8 cellular contexts compared by ENCODE assay signal in the genomic region with DNA sequence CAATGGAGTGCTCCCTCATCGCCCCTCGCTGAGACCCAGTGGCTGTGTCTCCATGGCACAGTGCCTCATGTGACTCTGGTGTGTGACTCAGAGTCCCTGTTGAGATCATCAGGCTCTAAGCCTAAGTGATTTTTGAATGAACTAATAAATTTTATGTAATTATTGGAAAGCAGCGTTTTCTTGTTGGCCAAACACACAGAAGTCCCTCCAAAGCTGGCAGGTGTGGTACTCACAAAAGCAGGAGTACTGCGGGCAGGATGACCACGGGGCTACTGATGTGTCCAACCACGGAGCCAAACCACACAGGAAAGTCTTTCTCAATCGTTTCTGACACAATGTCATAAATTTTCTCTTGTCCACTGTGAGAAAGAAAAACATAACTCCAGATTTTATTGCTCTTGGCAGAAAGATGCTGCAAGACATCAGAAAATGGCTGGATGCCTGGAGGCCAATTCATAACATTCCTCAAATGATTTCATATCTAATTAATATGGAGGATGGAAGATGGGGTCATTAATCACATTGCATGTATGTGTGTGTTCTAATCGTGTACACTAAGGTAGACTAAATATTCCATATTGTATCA. TPM values are rescaled to one million over a fixed set of nuclear protein-coding genes. Genes with fewer than 3 reads are reported as not detected.
A peak's percentile ranks its signal among the peaks of the same experiment; 100 is the strongest.
DNase-seq lines count a peak whose midpoint lies in the region; ATAC-seq, FAIRE-seq and TF ChIP-seq lines count a peak whose summit lies in the region.
"Had no signal": no experiment of that assay in that cellular context is flagged by ENCODE, and none has a peak within 500 bp of the region (broad histone marks: within the 10 kb centered on the region; RNA-seq: fewer than 3 reads in every experiment).

No MANE protein-coding gene starts in this region.

- WGBS in IMR-90 (ENCODE audit: extremely low coverage in 2 of 2, insufficient read length in 1 of 2), 2 experiments = 24% methylated on average over 6 of the region's 8 CpGs; no CpG with 5 or more reads in 1 of the 2 experiments
- 7% methylated on average over 8 of the region's 8 CpGs for WGBS in K562 (ENCODE audit: insufficient coverage, low coverage, missing lambda C conversion rate)

- H3K4me3 ChIP-seq in IMR-90 (ENCODE audit: insufficient read depth, low read depth, low read length) (no peak overlapping the region), K562 (no peak overlapping the region), upper lobe of right lung (no peak overlapping the region)

- H2AFZ ChIP-seq in IMR-90 (replicated peaks; ENCODE audit: low read length, poor library complexity) (no peak overlapping the region), K562 (ENCODE audit: low read depth, low read length) (no peak overlapping the region)

- H4K20me1 ChIP-seq in IMR-90 (ENCODE audit: insufficient read depth, low read length) = no peaks in the 10 kb centered on the region
- H4K20me1 ChIP-seq in K562 (replicated peaks; ENCODE audit: control insufficient read depth, insufficient read depth, low read length) = no peaks in the 10 kb centered on the region

- TF ChIP-seq RAD21 in IMR-90 (IDR thresholded peaks at IDR 0.05; ENCODE audit: low read length) (no peak), K562 (CRISPR knock-in tag; conservative IDR thresholded peaks at IDR 0.05 in 1 of 2, IDR thresholded peaks at IDR 0.05 in 1 of 2) (no peak)

- H3K27ac Mint-ChIP-seq in T-helper 2 cell treated with Interferon-gamma antibody and Interleukin-4, amounts not matched to agents 5 μg/mL and 100 μg/mL, for 36 hours = no peak overlapping the region

- no peak overlapping the region for H3K56ac ChIP-seq in IMR-90 (ENCODE audit: extremely low read depth, insufficient read depth, low read length)

- no peak overlapping the region for H2BK5ac ChIP-seq in IMR-90 (ENCODE audit: low read depth, low read length, poor library complexity, severe bottlenecking)

- POLR2A ChIA-PET in IMR-90 (lab: Charles Lee; ENCODE audit: unreplicated experiment) (no interaction called here), K562 (lab: Yijun Ruan, JAX) (interaction anchor here (1.0 to 1.2 kb wide), 2 partner anchors 12 kb away, joined by 3 to 5 read pairs; no protein-coding TSS in a partner anchor)

- no peak overlapping the region for H2BK15ac ChIP-seq in IMR-90 (ENCODE audit: low read depth, low read length)

- no peak overlapping the region; the same call in 1 of the 2 replicates for H2BK120ac ChIP-seq in IMR-90 (ENCODE audit: low read depth, low read length)

- CTCF ChIA-PET in IMR-90 (lab: Yijun Ruan, JAX) = interaction anchor here (0.5 kb wide), 1 partner anchor 15 kb away, joined by 3 read pairs; the partner anchor contains the start of gene STARD5
- CTCF ChIA-PET in K562 (lab: Yijun Ruan, JAX; ENCODE audit: low intra/inter-chr PET ratio) = no interaction called here

- H2BK20ac ChIP-seq in IMR-90 (ENCODE audit: low read depth, low read length) = no peak overlapping the region

- TF ChIP-seq POLR2A in IMR-90 (IDR thresholded peaks at IDR 0.05; ENCODE audit: low read depth, low read length) (no peak), K562 (conservative IDR thresholded peaks at IDR 0.05) (no peak)

- H3K9ac ChIP-seq in IMR-90 (ENCODE audit: low read depth, low read length) (no peak overlapping the region), K562 (ENCODE audit: insufficient read depth in 1 of 2, low read depth in 2 of 2, low read length in 2 of 2) (no peak overlapping the region)

- no peaks in the 10 kb centered on the region for H3K4me1 Mint-ChIP-seq in T-helper 2 cell treated with Interferon-gamma antibody and Interleukin-4, amounts not matched to agents 5 μg/mL and 100 μg/mL, for 36 hours (ENCODE audit: low read depth)

- BruUV-seq in IMR-90 (replicated peaks; lab: Mats Ljungman, UMichigan) (no TSS peak), K562 (replicated peaks; lab: Mats Ljungman, UMichigan) (no TSS peak)

- TF ChIP-seq CTCF in IMR-90 (conservative IDR thresholded peaks at IDR 0.05; ENCODE audit: low read depth, low read length) = no peak
- no peak for TF ChIP-seq CTCF in K562 (IDR thresholded peaks at IDR 0.05 in 2 of 3, conservative IDR thresholded peaks at IDR 0.05 in 1 of 3; ENCODE audit: insufficient read depth in 2 of 3, low read depth in 1 of 3, low read length in 3 of 3)
- TF ChIP-seq CTCF in upper lobe of right lung (IDR thresholded peaks at IDR 0.05) = no peak

- H3K27ac ChIP-seq in IMR-90 (ENCODE audit: insufficient read depth, low read length) = no peak overlapping the region
- H3K27ac ChIP-seq in K562 (ENCODE audit: extremely low read depth, low read depth, low read length) = no peak overlapping the region
- peak overlapping the region; percentile 4 for H3K27ac ChIP-seq in upper lobe of right lung

- no peak overlapping the region for H3K4me3 Mint-ChIP-seq in T-helper 2 cell treated with Interferon-gamma antibody and Interleukin-4, amounts not matched to agents 5 μg/mL and 100 μg/mL, for 36 hours

- no peak for FAIRE-seq in K562 (lab: Jason Lieb, UNC)

- H3K9me3 ChIP-seq in IMR-90 (ENCODE audit: control insufficient read depth, insufficient read depth, low read length) (no peaks in the 10 kb centered on the region), K562 (replicated peaks; ENCODE audit: control insufficient read depth, insufficient read depth, low read depth, low read length) (no peaks in the 10 kb centered on the region), upper lobe of right lung (no peaks in the 10 kb centered on the region)

- dilution Hi-C loops in IMR-90 (cut with HindIII; ENCODE audit: low sequenced_read_pairs, unreplicated experiment) = no loop called here

- ATAC-seq in IMR-90 (ENCODE audit: low read depth) = peak; percentile 66
- ATAC-seq in K562 = no peak
- peak; percentile 25 for ATAC-seq in upper lobe of right lung
- ATAC-seq: activated CD4-positive, CD25-positive, alpha-beta regulatory T cell treated with anti-CD3 and anti-CD28 coated beads, Interleukin-2, amount 50 U/mL, for 24 hours had no signal

- H3K27me3 Mint-ChIP-seq in T-helper 2 cell treated with Interferon-gamma antibody and Interleukin-4, amounts not matched to agents 5 μg/mL and 100 μg/mL, for 36 hours (ENCODE audit: low read depth) = no peaks in the 10 kb centered on the region

- H3K9me3 Mint-ChIP-seq in T-helper 2 cell treated with Interferon-gamma antibody and Interleukin-4, amounts not matched to agents 5 μg/mL and 100 μg/mL, for 36 hours = no peaks in the 10 kb centered on the region

- peak overlapping the region; percentile 79; the same call in 1 of the 2 replicates for H3K14ac ChIP-seq in IMR-90 (replicated peaks; ENCODE audit: low read depth, low read length)

- H3K4me2 ChIP-seq in IMR-90 (ENCODE audit: low read depth, low read length) (no peak overlapping the region), K562 (ENCODE audit: insufficient read depth, low read length) (no peak overlapping the region)

- H4K5ac ChIP-seq in IMR-90 (ENCODE audit: low read depth, low read length) = no peak overlapping the region; the same call in 1 of the 2 replicates

- 0 out of 2 replicates have a peak overlapping the region, but pooled peaks have one; percentile 3 for H4K91ac ChIP-seq in IMR-90 (ENCODE audit: insufficient read depth, low read depth, low read length)

- peak overlapping the region in 1 of 2 experiments; percentile 42; a peak in 1 of 4 replicates for H4K8ac ChIP-seq in IMR-90 (ENCODE audit: low read depth in 2 of 2, low read length in 2 of 2)

- DNase-seq in IMR-90 (peak; percentile 92), K562 (ENCODE audit: extremely low read depth in 1 of 4, low spot score in 3 of 4) (no peak), iris pigment epithelial cell (ENCODE audit: low read depth) (peak; percentile 94), upper lobe of right lung (no peak), NCI-H345 (lab: John Stamatoyannopoulos, UW) (no peak)
- no peak for DNase-seq in activated CD4-positive, CD25-positive, alpha-beta regulatory T cell treated with anti-CD3 and anti-CD28 coated beads, Interleukin-2, amount 50 U/mL, for 72 hours
- DNase-seq in T-helper 2 cell treated with Interferon-gamma antibody and Interleukin-4, amounts not matched to agents 5 μg/mL and 100 μg/mL, for 36 hours (ENCODE audit: low spot score) = no peak

- H3K18ac ChIP-seq in IMR-90 (ENCODE audit: low read depth, low read length) = no peak overlapping the region

- H3K4me1 ChIP-seq in IMR-90 (ENCODE audit: control insufficient read depth, insufficient read depth, low read length) (peaks cover 9% of the 10 kb centered on the region), K562 (replicated peaks in 1 of 2; ENCODE audit: control insufficient read depth in 2 of 2, insufficient read depth in 2 of 2, low read length in 2 of 2) (no peaks in the 10 kb centered on the region), upper lobe of right lung (no peaks in the 10 kb centered on the region)

- H3K79me1 ChIP-seq in IMR-90 (ENCODE audit: low read depth in 1 of 2, low read length in 2 of 2) = no peaks in the 10 kb centered on the region

- peak overlapping the region; percentile 14 for H2AK9ac ChIP-seq in IMR-90 (replicated peaks; ENCODE audit: low read depth, low read length, poor library complexity)

- intact Hi-C loops in IMR-90 (cut with micrococcal nuclease) = no loop called here
- intact Hi-C loops in K562 (cut with micrococcal nuclease) = no loop called here
- intact Hi-C loops in upper lobe of right lung (cut with DNase I) = loop anchor here (10.0 kb wide), 1 partner anchor 56 kb away; no protein-coding TSS in a partner anchor

- peak overlapping the region; percentile 32 for H2AK5ac ChIP-seq in IMR-90 (ENCODE audit: low read depth, low read length)

- H3K4ac ChIP-seq in IMR-90 (ENCODE audit: low read depth, low read length) = peak overlapping the region; percentile 66; the same call in 1 of the 2 replicates

- H3K9me1 ChIP-seq in IMR-90 (ENCODE audit: insufficient read depth, low read length) (peaks cover 7% of the 10 kb centered on the region; the same call in 1 of the 2 replicates), K562 (ENCODE audit: control insufficient read depth, insufficient read depth, low read length) (no peaks in the 10 kb centered on the region)

- TF ChIP-seq EP300 in K562 (IDR thresholded peaks at IDR 0.05; ENCODE audit: low read length) = no peak

- no peaks in the 10 kb centered on the region for H3K36me3 Mint-ChIP-seq in T-helper 2 cell treated with Interferon-gamma antibody and Interleukin-4, amounts not matched to agents 5 μg/mL and 100 μg/mL, for 36 hours (ENCODE audit: low read depth)

- no peaks in the 10 kb centered on the region for H3K79me2 ChIP-seq in K562 (ENCODE audit: control insufficient read depth, insufficient read depth, low read length)

- no peaks in the 10 kb centered on the region; the same call in 1 of the 2 replicates for H3K27me3 ChIP-seq in IMR-90 (ENCODE audit: control insufficient read depth, insufficient read depth, low read length)
- H3K27me3 ChIP-seq in K562 (ENCODE audit: control insufficient read depth in 2 of 2, insufficient read depth in 2 of 2, low read length in 2 of 2) = peaks cover 0 to 23% of the 10 kb centered on the region in 2 experiments; a peak in 3 of 5 replicates
- no peaks in the 10 kb centered on the region for H3K27me3 ChIP-seq in upper lobe of right lung

- no peak overlapping the region for H3K23ac ChIP-seq in IMR-90 (ENCODE audit: low read depth, low read length)

- H3K36me3 ChIP-seq in IMR-90 (ENCODE audit: control insufficient read depth, insufficient read depth, low read length) (no peaks in the 10 kb centered on the region), K562 (ENCODE audit: control insufficient read depth, insufficient read depth, low read length) (no peaks in the 10 kb centered on the region), upper lobe of right lung (no peaks in the 10 kb centered on the region)

- in situ Hi-C loops in IMR-90 (cut with MboI; ENCODE audit: low sequenced_read_pairs) = no loop called here
- in situ Hi-C loops in K562 (cut with MboI) = no loop called here

RNA-seq across cellular contexts. Expression of gene STARD5, which starts 14.6 kb away (rescaled TPM):
- total RNA-seq in IMR-90 (2012; rRNA removed) (4.4 and 5.0 TPM in 2 replicates), K562 (2014; rRNA removed) (1.7 and 3.9 TPM in 2 replicates), K562 (2014; rRNA removed; fragmentation: Illumina TruSeq; extraction: Trizol) (2.0 and 2.1 TPM in 2 replicates), K562 (2015; rRNA removed; fragmentation: Illumina TruSeq; extraction: Trizol) (2.1 and 2.4 TPM in 2 replicates), K562 (2021) (3.1 and 3.6 TPM in 2 replicates), upper lobe of right lung (5.4 TPM)
- polyA plus RNA-seq in IMR-90 (2012; rRNA removed) (20.4 and 22.8 TPM in 2 replicates), K562 (2011; rRNA removed) (4.8 and 5.7 TPM in 2 replicates), K562 (2014; fragmentation: Illumina TruSeq; extraction: Trizol) (3.8 and 4.4 TPM in 2 replicates), K562 (2014; fragmentation: Nextera tagmentation; extraction: Ambion mirVana) (1 to 10 TPM; 1.8 to 2.1 TPM), K562 (2014; rRNA removed) (2.2 and 2.5 TPM in 2 replicates)
- 13.5 and 13.6 TPM in 2 replicates for polyA plus RNA-seq in IMR-90 (2012; cell fraction: cytosol; rRNA removed)
- polyA plus RNA-seq in IMR-90 (2012; cell fraction: nucleus; rRNA removed; ENCODE audit: low replicate concordance) = 68.7 and 105 TPM in 2 replicates
- total RNA-seq in K562 (2011; cell fraction: chromatin; rRNA removed; ENCODE audit: low replicate concordance) = 15.5 and 16.0 TPM in 2 replicates
- 10.4 and 11.8 TPM in 2 replicates for total RNA-seq in K562 (2011; cell fraction: nucleolus; rRNA removed)
- total RNA-seq in K562 (2011; cell fraction: nucleoplasm; rRNA removed) = 14.9 and 15.2 TPM in 2 replicates
- polyA plus RNA-seq in K562 (2011; cell fraction: cytosol; rRNA removed) = 5.5 and 5.9 TPM in 2 replicates
- 11.6 and 22.7 TPM in 2 replicates for polyA plus RNA-seq in K562 (2011; cell fraction: nucleus; rRNA removed)
- 2.4 and 2.7 TPM in 2 replicates for polyA plus RNA-seq in K562 (2012)
- 4.1 and 9.6 TPM in 2 replicates for polyA minus RNA-seq in K562 (2011; rRNA and poly(A)+ RNA removed)
- 0.73 and 2.3 TPM in 2 replicates for polyA minus RNA-seq in K562 (2011; cell fraction: cytosol; rRNA and poly(A)+ RNA removed)
- polyA minus RNA-seq in K562 (2011; cell fraction: nucleus; rRNA and poly(A)+ RNA removed) = 6.4 and 7.9 TPM in 2 replicates

RNA-seq across cellular contexts. Expression of gene TMC3, which starts 35.5 kb away (rescaled TPM):
- total RNA-seq in IMR-90 (2012; rRNA removed) = not detected in 2 replicates
- not detected in 2 replicates for polyA plus RNA-seq in IMR-90 (2012; rRNA removed)
- not detected in 2 replicates for polyA plus RNA-seq in IMR-90 (2012; cell fraction: cytosol; rRNA removed)
- not detected in 2 replicates for polyA plus RNA-seq in IMR-90 (2012; cell fraction: nucleus; rRNA removed; ENCODE audit: low replicate concordance)
- not detected in 2 replicates for total RNA-seq in K562 (2011; cell fraction: chromatin; rRNA removed; ENCODE audit: low replicate concordance)
- not detected in 2 replicates for total RNA-seq in K562 (2011; cell fraction: nucleolus; rRNA removed)
- not detected in 2 replicates for total RNA-seq in K562 (2011; cell fraction: nucleoplasm; rRNA removed)
- not detected in 2 replicates for total RNA-seq in K562 (2014; rRNA removed)
- not detected in 2 replicates for total RNA-seq in K562 (2014; rRNA removed; fragmentation: Illumina TruSeq; extraction: Trizol)
- total RNA-seq in K562 (2015; rRNA removed; fragmentation: Illumina TruSeq; extraction: Trizol) = not detected in 2 replicates
- total RNA-seq in K562 (2021) = not detected in 2 replicates
- not detected in 2 replicates for polyA plus RNA-seq in K562 (2011; rRNA removed)
- polyA plus RNA-seq in K562 (2011; cell fraction: cytosol; rRNA removed) = not detected in 2 replicates
- polyA plus RNA-seq in K562 (2011; cell fraction: nucleus; rRNA removed) = not detected in 2 replicates
- polyA plus RNA-seq in K562 (2012) = 0.06 and 0.14 TPM in 2 replicates
- polyA plus RNA-seq in K562 (2014; fragmentation: Illumina TruSeq; extraction: Trizol) = not detected in 2 replicates
- under 1 TPM; 0.01 to 0.14 TPM for polyA plus RNA-seq in K562 (2014; fragmentation: Nextera tagmentation; extraction: Ambion mirVana)
- not detected in 2 replicates for polyA plus RNA-seq in K562 (2014; rRNA removed)
- polyA minus RNA-seq in K562 (2011; rRNA and poly(A)+ RNA removed) = not detected in 2 replicates
- not detected in 2 replicates for polyA minus RNA-seq in K562 (2011; cell fraction: cytosol; rRNA and poly(A)+ RNA removed)
- polyA minus RNA-seq in K562 (2011; cell fraction: nucleus; rRNA and poly(A)+ RNA removed) = not detected in 2 replicates
- not detected for total RNA-seq in upper lobe of right lung

Comparison
In these comparisons a context has a peak if more than half of its experiments do, and no peak if none do; other contexts are left out.
1. DNase-seq: peak in IMR-90 (single experiment) and iris pigment epithelial cell (single experiment); none in K562 (0 of 4), upper lobe of right lung (single experiment), NCI-H345 (single experiment), activated CD4-positive, CD25-positive, alpha-beta regulatory T cell treated with anti-CD3 and anti-CD28 coated beads, Interleukin-2, amount 50 U/mL, for 72 hours (single experiment) and T-helper 2 cell treated with Interferon-gamma antibody and Interleukin-4, amounts not matched to agents 5 μg/mL and 100 μg/mL, for 36 hours (single experiment).